16 cellular contexts compared by ENCODE assay signal in genomic region chr2:121247534-121247933, GRCh38. TPM values are rescaled to one million over a fixed set of nuclear protein-coding genes. Genes with fewer than 3 reads are reported as not detected.
DNase-seq lines count a peak whose midpoint lies in the region; ATAC-seq and TF ChIP-seq lines count a peak whose summit lies in the region.
"Had no signal": no experiment of that assay in that cellular context is flagged by ENCODE, and none has a peak within 500 bp of the region (broad histone marks: within the 10 kb centered on the region; RNA-seq: fewer than 3 reads in every experiment).

No MANE protein-coding gene starts in this region.

- ATAC-seq in DND-41 (ENCODE audit: insufficient read depth, low read depth) = peak; percentile 99
- ATAC-seq in GM21576 (IDR thresholded peaks at IDR 0.05; ENCODE audit: unreplicated experiment) = no peak
- ATAC-seq: GM23338, HCT116 had no signal

- H3K4me2 ChIP-seq in DND-41 (ENCODE audit: insufficient read depth, low read length) = no peak overlapping the region
- H3K4me2 ChIP-seq: GM23338 had no signal

- H4K20me1 ChIP-seq in DND-41 (ENCODE audit: insufficient read depth, low read length) = no peaks in the 10 kb centered on the region

- H3K9ac ChIP-seq in DND-41 (ENCODE audit: low read depth, low read length) = no peak overlapping the region

- no peaks in the 10 kb centered on the region for H3K36me3 ChIP-seq in DND-41 (ENCODE audit: insufficient read depth, low read length)

- no peak overlapping the region for H3K4me3 ChIP-seq in DND-41 (ENCODE audit: low read depth in 1 of 2, low read length in 2 of 2)
- H3K4me3 ChIP-seq: GM23338 had no signal

- H2AFZ ChIP-seq in DND-41 (ENCODE audit: low read depth, low read length) = no peak overlapping the region
- H2AFZ ChIP-seq: GM23338 had no signal

- H3K9me3 ChIP-seq in DND-41 (ENCODE audit: insufficient read depth, low read length, severe bottlenecking) = no peaks in the 10 kb centered on the region

- no peak for TF ChIP-seq CTCF in DND-41 (IDR thresholded peaks at IDR 0.05; ENCODE audit: borderline replicate concordance, extremely low read depth, low read length, poor library complexity, severe bottlenecking)

- no peaks in the 10 kb centered on the region for H3K27me3 ChIP-seq in DND-41 (ENCODE audit: insufficient read depth, low read length, poor library complexity)

- no peak overlapping the region for H3K27ac ChIP-seq in DND-41 (ENCODE audit: low read length)

- peaks cover 3% of the 10 kb centered on the region; the same call in 1 of the 2 replicates for H3K4me1 ChIP-seq in DND-41 (ENCODE audit: insufficient read depth, low read length)

- DNase-seq in DND-41 (peak; percentile 61), HT1080 (ENCODE audit: low read depth) (peak; percentile 26), OCI-M1 (lab: John Stamatoyannopoulos, UW) (peak; percentile 5)
- DNase-seq in activated CD4-positive, CD25-positive, alpha-beta regulatory T cell (lab: John Stamatoyannopoulos, UW) = no peak
- no peak for DNase-seq in activated CD8-positive, alpha-beta memory T cell treated with anti-CD3 and anti-CD28 coated beads for 24 hours
- DNase-seq: C1 segment of cervical spinal cord; Calu3; CD4-positive, alpha-beta memory T cell; COR-L47; DMS53; DMS79 treated with DMSO at 0.1 percent for 48 hours; H9 had no signal

- H3K79me2 ChIP-seq in DND-41 (ENCODE audit: insufficient read depth, low read length) = no peaks in the 10 kb centered on the region

RNA-seq across cellular contexts. Expression of gene TFCP2L1, which starts 37.5 kb away (rescaled TPM):
- 0.10 and 0.33 TPM in 2 replicates for total RNA-seq in HT1080 (2014; rRNA removed; shearing (Covaris generic))
- polyA plus RNA-seq in HT1080 (2015; cell fraction: cytosol; rRNA removed) = 0.07 and 0.14 TPM in 2 replicates
- polyA plus RNA-seq in HT1080 (2015; cell fraction: nucleus; rRNA removed) = 0.06 and 0.24 TPM in 2 replicates
- total RNA-seq: A673 had no signal
- polyA plus RNA-seq: CD4-positive, alpha-beta memory T cell had no signal

Comparison
In these comparisons a context has a peak if more than half of its experiments do, and no peak if none do; other contexts are left out.
1. DNase-seq: peak in DND-41 (single experiment), HT1080 (single experiment) and OCI-M1 (single experiment); none in activated CD4-positive, CD25-positive, alpha-beta regulatory T cell (0 of 4) and activated CD8-positive, alpha-beta memory T cell treated with anti-CD3 and anti-CD28 coated beads for 24 hours (single experiment).